ENCODE assay signal across 9 cellular contexts in the genomic region with DNA sequence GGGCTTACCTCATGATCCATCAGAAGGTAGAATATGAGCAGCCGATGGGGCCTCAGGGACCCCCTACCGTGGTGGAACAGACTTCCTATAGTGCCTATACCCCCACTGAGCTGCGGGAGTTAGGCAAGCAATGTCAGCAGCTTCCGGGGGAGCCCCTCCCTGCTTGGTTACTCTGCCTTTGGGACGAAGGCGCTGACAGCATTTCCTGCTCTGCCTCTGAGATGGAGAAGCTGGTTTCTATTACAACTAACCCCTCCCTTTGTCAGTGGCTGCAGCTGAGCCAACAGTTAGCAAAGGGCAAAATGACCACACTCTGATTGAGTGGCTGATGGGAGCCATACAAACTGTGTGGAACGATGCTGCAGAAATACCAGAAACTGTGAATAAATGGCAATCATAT.
A peak's percentile ranks its signal among the peaks of the same experiment; 100 is the strongest.
DNase-seq lines count a peak whose midpoint lies in the region; ATAC-seq and TF ChIP-seq lines count a peak whose summit lies in the region.
"Had no signal": no experiment of that assay in that cellular context is flagged by ENCODE, and none has a peak within 500 bp of the region (broad histone marks: within the 10 kb centered on the region; RNA-seq: fewer than 3 reads in every experiment).

No MANE protein-coding gene starts in this region.

- ATAC-seq in GM18858 (IDR thresholded peaks at IDR 0.05; ENCODE audit: unreplicated experiment) (peak; percentile 55), gastroesophageal sphincter (peak; percentile 35), HG03039 (IDR thresholded peaks at IDR 0.05; ENCODE audit: unreplicated experiment) (no peak)

- H3K36me3 ChIP-seq in MG63 (no peaks in the 10 kb centered on the region), gastroesophageal sphincter (no peaks in the 10 kb centered on the region)

- no peaks in the 10 kb centered on the region for H3K27me3 ChIP-seq in MG63
- no peaks in the 10 kb centered on the region for H3K27me3 ChIP-seq in gastroesophageal sphincter

- TF ChIP-seq CTCF in AG09319 (IDR thresholded peaks at IDR 0.05; ENCODE audit: low read depth, low read length) (no peak), gastroesophageal sphincter (IDR thresholded peaks at IDR 0.05) (no peak)

- H3K9me3 ChIP-seq in MG63 (no peaks in the 10 kb centered on the region), gastroesophageal sphincter (no peaks in the 10 kb centered on the region)

- no peak for TF ChIP-seq POLR2A in gastroesophageal sphincter (IDR thresholded peaks at IDR 0.05)

- H3K4me3 ChIP-seq in MG63 (no peak overlapping the region), gastroesophageal sphincter (no peak overlapping the region)

- H3K4me1 ChIP-seq in gastroesophageal sphincter = no peaks in the 10 kb centered on the region

- no peak for TF ChIP-seq EP300 in gastroesophageal sphincter (IDR thresholded peaks at IDR 0.05)

- WGBS in gastroesophageal sphincter (ENCODE audit: low coverage in 1 of 2), 2 donors = 0 to 47% methylated on average over 1 to 3 of the region's 7 CpGs

- no peak overlapping the region for H3K27ac ChIP-seq in gastroesophageal sphincter

- DNase-seq in AG09319 (ENCODE audit: extremely low read depth, low read depth) (peak; percentile 5), MG63 (peak; percentile 4), 8988T (no peak), cortex of kidney (lab: John Stamatoyannopoulos, UW) (no peak), D341Med (ENCODE audit: low spot score) (no peak)
- DNase-seq: hippocampal formation had no signal

Comparison
In these comparisons a context has a peak if more than half of its experiments do, and no peak if none do; other contexts are left out.
1. DNase-seq: peak in AG09319 (single experiment) and MG63 (single experiment); none in 8988T (single experiment), cortex of kidney (single experiment) and D341Med (single experiment).